ENCODE assay signal across 31 cellular contexts in genomic region chr12:25252946-25253345, GRCh38. TPM values are rescaled to one million over a fixed set of nuclear protein-coding genes. Genes with fewer than 3 reads are reported as not detected.
DNase-seq lines count a peak whose midpoint lies in the region; ATAC-seq and TF ChIP-seq lines count a peak whose summit lies in the region.
"Had no signal": no experiment of that assay in that cellular context is flagged by ENCODE, and none has a peak within 500 bp of the region (broad histone marks: within the 10 kb centered on the region; RNA-seq: fewer than 3 reads in every experiment).

No MANE protein-coding gene starts in this region.

- intact Hi-C loops in CD14-positive monocyte (cut with micrococcal nuclease) = loop anchor here in 1 of 2 donors (5.0 kb wide), 1 partner anchor 84 kb away; no protein-coding TSS in a partner anchor

- H3K4me1 Mint-ChIP-seq in T-helper 2 cell treated with Interferon-gamma antibody and Interleukin-4, amounts not matched to agents 5 μg/mL and 100 μg/mL, for 36 hours (ENCODE audit: low read depth) = peaks cover 31% of the 10 kb centered on the region
- peaks cover 20% of the 10 kb centered on the region for H3K4me1 Mint-ChIP-seq in T-helper 17 cell
- H3K4me1 Mint-ChIP-seq in mesothelial cell of epicardium = peaks cover 68% of the 10 kb centered on the region
- peaks cover 18 to 51% of the 10 kb centered on the region in 2 donors for H3K4me1 Mint-ChIP-seq in stimulated activated naive B cell treated with anti-CD40 and anti-IgM and Interleukin-4, amounts not matched to agents 10 μg/mL and 1 μg/mL and 100 μg/mL, for 72 hours
- H3K4me1 Mint-ChIP-seq in CD14-positive monocyte = peaks cover 23% of the 10 kb centered on the region

- H3K36me3 Mint-ChIP-seq in T-helper 2 cell treated with Interferon-gamma antibody and Interleukin-4, amounts not matched to agents 5 μg/mL and 100 μg/mL, for 36 hours (ENCODE audit: low read depth) = peaks cover 12% of the 10 kb centered on the region
- H3K36me3 Mint-ChIP-seq in T-helper 17 cell (ENCODE audit: low read depth) (peaks cover 2% of the 10 kb centered on the region), mesothelial cell of epicardium (peaks cover 2% of the 10 kb centered on the region), CD14-positive monocyte (peaks cover 5 to 6% of the 10 kb centered on the region in 2 donors)
- H3K36me3 Mint-ChIP-seq in stimulated activated naive B cell treated with anti-CD40 and anti-IgM and Interleukin-4, amounts not matched to agents 10 μg/mL and 1 μg/mL and 100 μg/mL, for 72 hours = peaks cover 6 to 11% of the 10 kb centered on the region in 2 donors

- no peak for ATAC-seq in T-helper 17 cell
- no peak for ATAC-seq in stimulated activated naive B cell treated with anti-CD40 and anti-IgM and Interleukin-4, amounts not matched to agents 10 μg/mL and 1 μg/mL and 100 μg/mL, for 72 hours (replicated peaks)
- ATAC-seq in HG03457 (IDR thresholded peaks at IDR 0.05; ENCODE audit: unreplicated experiment) = no peak
- ATAC-seq: gastrocnemius medialis had no signal

- H3K27me3 Mint-ChIP-seq in T-helper 2 cell treated with Interferon-gamma antibody and Interleukin-4, amounts not matched to agents 5 μg/mL and 100 μg/mL, for 36 hours (ENCODE audit: low read depth) = peaks cover 27% of the 10 kb centered on the region
- H3K27me3 Mint-ChIP-seq in T-helper 17 cell (no peaks in the 10 kb centered on the region), mesothelial cell of epicardium (ENCODE audit: low read depth) (no peaks in the 10 kb centered on the region), CD14-positive monocyte (ENCODE audit: low read depth in 3 of 3) (peaks cover 0 to 9% (median 2%) of the 10 kb centered on the region in 3 donors)
- H3K27me3 Mint-ChIP-seq in stimulated activated naive B cell treated with anti-CD40 and anti-IgM and Interleukin-4, amounts not matched to agents 10 μg/mL and 1 μg/mL and 100 μg/mL, for 72 hours = no peaks in the 10 kb centered on the region
- H3K27me3 Mint-ChIP-seq: activated CD4-positive, alpha-beta memory T cell treated with anti-CD3 and anti-CD28 coated beads for 36 hours had no signal

- peak overlapping the region; percentile 42 for H3K4me3 Mint-ChIP-seq in T-helper 2 cell treated with Interferon-gamma antibody and Interleukin-4, amounts not matched to agents 5 μg/mL and 100 μg/mL, for 36 hours
- H3K4me3 Mint-ChIP-seq in T-helper 17 cell (peak overlapping the region; percentile 10), mesothelial cell of epicardium (no peak overlapping the region), CD14-positive monocyte (no peak overlapping the region)
- H3K4me3 Mint-ChIP-seq in stimulated activated naive B cell treated with anti-CD40 and anti-IgM and Interleukin-4, amounts not matched to agents 10 μg/mL and 1 μg/mL and 100 μg/mL, for 72 hours = peak overlapping the region; percentile 30 to 43
- H3K4me3 Mint-ChIP-seq: activated CD4-positive, alpha-beta memory T cell treated with anti-CD3 and anti-CD28 coated beads for 36 hours; endodermal cell had no signal

- H3K27ac Mint-ChIP-seq in T-helper 2 cell treated with Interferon-gamma antibody and Interleukin-4, amounts not matched to agents 5 μg/mL and 100 μg/mL, for 36 hours = no peak overlapping the region
- H3K27ac Mint-ChIP-seq in T-helper 17 cell = peak overlapping the region; percentile 53
- H3K27ac Mint-ChIP-seq in mesothelial cell of epicardium = peak overlapping the region; percentile 90
- H3K27ac Mint-ChIP-seq in stimulated activated naive B cell treated with anti-CD40 and anti-IgM and Interleukin-4, amounts not matched to agents 10 μg/mL and 1 μg/mL and 100 μg/mL, for 72 hours = peak overlapping the region; percentile 45
- H3K27ac Mint-ChIP-seq in CD14-positive monocyte = no peak overlapping the region
- H3K27ac Mint-ChIP-seq: activated CD4-positive, alpha-beta memory T cell treated with anti-CD3 and anti-CD28 coated beads for 36 hours; endodermal cell had no signal

- H3K9me3 ChIP-seq in T-helper 17 cell (ENCODE audit: control insufficient read depth, low read length, poor library complexity, severe bottlenecking) = no peaks in the 10 kb centered on the region
- H3K9me3 ChIP-seq: adrenal gland, esophagus muscularis mucosa, gastrocnemius medialis, left ventricle myocardium inferior, prostate gland, stomach, tibial artery had no signal

- H3K9me3 Mint-ChIP-seq in T-helper 2 cell treated with Interferon-gamma antibody and Interleukin-4, amounts not matched to agents 5 μg/mL and 100 μg/mL, for 36 hours = peaks cover 5% of the 10 kb centered on the region
- H3K9me3 Mint-ChIP-seq in mesothelial cell of epicardium (peaks cover 6% of the 10 kb centered on the region), CD14-positive monocyte (no peaks in the 10 kb centered on the region)
- peaks cover 4% of the 10 kb centered on the region in 2 donors for H3K9me3 Mint-ChIP-seq in stimulated activated naive B cell treated with anti-CD40 and anti-IgM and Interleukin-4, amounts not matched to agents 10 μg/mL and 1 μg/mL and 100 μg/mL, for 72 hours
- H3K9me3 Mint-ChIP-seq: activated CD4-positive, alpha-beta memory T cell treated with anti-CD3 and anti-CD28 coated beads for 36 hours; endodermal cell; H9 had no signal

- no peak for TF ChIP-seq CTCF in mesothelial cell of epicardium (IDR thresholded peaks at IDR 0.05; ENCODE audit: unreplicated experiment)
- no peak for TF ChIP-seq CTCF in CD14-positive monocyte (IDR thresholded peaks at IDR 0.05)

- no peak for DNase-seq in T-helper 2 cell treated with Interferon-gamma antibody and Interleukin-4, amounts not matched to agents 5 μg/mL and 100 μg/mL, for 36 hours (ENCODE audit: low spot score)
- no peak for DNase-seq in T-helper 2 cell
- DNase-seq in T-helper 17 cell = no peak
- DNase-seq in mesothelial cell of epicardium (ENCODE audit: low spot score in 2 of 2, unreplicated experiment in 2 of 2) = no peak
- DNase-seq in stimulated activated naive B cell treated with anti-CD40 and anti-IgM and Interleukin-4, amounts not matched to agents 10 μg/mL and 1 μg/mL and 100 μg/mL, for 72 hours = no peak
- DNase-seq in CD14-positive monocyte (ENCODE audit: low spot score) = no peak
- DNase-seq in foreskin melanocyte = no peak
- DNase-seq: 8988T; activated CD4-positive, CD25-positive, alpha-beta regulatory T cell; activated gamma-delta T cell; adrenal gland; COR-L47; cortex of kidney; DMS79 treated with DMSO at 0.1 percent for 48 hours; endodermal cell; gastrocnemius medialis; H9; hippocampal formation; left ventricle myocardium inferior; midbrain; NCI-H1105; NCI-H1930; NCI-H748 treated with DMSO at 0.1 percent for 48 hours; stomach; T1000; tibial artery had no signal

RNA-seq across cellular contexts. Expression of gene KRAS, which starts 2.2 kb away (rescaled TPM):
- total RNA-seq in T-helper 17 cell = 10 to 100 TPM; 26.4 to 32.3 TPM
- 34.4 to 38.2 TPM (median 37.9 TPM) in 3 replicates for total RNA-seq in mesothelial cell of epicardium
- polyA plus RNA-seq in CD14-positive monocyte = 10 to 100 TPM; 33.0 to 37.4 TPM

RNA-seq across cellular contexts. Expression of gene ETFRF1, which starts 57.9 kb away (rescaled TPM):
- total RNA-seq in T-helper 17 cell (10 to 100 TPM; 23.2 to 28.5 TPM), mesothelial cell of epicardium (14.3 to 20.7 TPM (median 17.5 TPM) in 3 replicates)
- polyA plus RNA-seq in CD14-positive monocyte = 10 to 100 TPM; 16.0 to 28.9 TPM

RNA-seq across cellular contexts. Expression of gene DNAI7, which starts 58.0 kb away (rescaled TPM):
- total RNA-seq in T-helper 17 cell (1 to 10 TPM in 1 of 2 donors, under 1 TPM in 1; 0.72 to 1.1 TPM), mesothelial cell of epicardium (0.70 to 1.5 TPM (median 0.84 TPM) in 3 replicates)
- polyA plus RNA-seq in CD14-positive monocyte = not detected
- total RNA-seq: bronchial epithelial cell, gastrocnemius medialis, H9 had no signal

Comparison
In these comparisons a context has a peak if more than half of its experiments do, and no peak if none do; other contexts are left out.
1. H3K27ac Mint-ChIP-seq: peak in T-helper 17 cell (single experiment), mesothelial cell of epicardium (single experiment) and stimulated activated naive B cell treated with anti-CD40 and anti-IgM and Interleukin-4, amounts not matched to agents 10 μg/mL and 1 μg/mL and 100 μg/mL, for 72 hours (single experiment); none in T-helper 2 cell treated with Interferon-gamma antibody and Interleukin-4, amounts not matched to agents 5 μg/mL and 100 μg/mL, for 36 hours (single experiment) and CD14-positive monocyte (0 of 7).
2. H3K4me3 Mint-ChIP-seq: peak in T-helper 2 cell treated with Interferon-gamma antibody and Interleukin-4, amounts not matched to agents 5 μg/mL and 100 μg/mL, for 36 hours (single experiment), T-helper 17 cell (single experiment) and stimulated activated naive B cell treated with anti-CD40 and anti-IgM and Interleukin-4, amounts not matched to agents 10 μg/mL and 1 μg/mL and 100 μg/mL, for 72 hours (2 of 2); none in mesothelial cell of epicardium (single experiment) and CD14-positive monocyte (0 of 2).